35 cellular contexts compared by ENCODE assay signal in genomic region chr22:38641476-38641875, GRCh38.
"Had no signal": no experiment of that assay in that cellular context is flagged by ENCODE, and none has a peak within 500 bp of the region (broad histone marks: within the 10 kb centered on the region; RNA-seq: fewer than 3 reads in every experiment).

No MANE protein-coding gene starts in this region.

- H3K27me3 ChIP-seq: MG63 had no signal

- H3K4me2 ChIP-seq: KMS-11 had no signal

- H3K4me3 ChIP-seq: MG63 had no signal

- H3K9ac ChIP-seq: KMS-11 had no signal

- H3K9me3 ChIP-seq: MG63 had no signal

- DNase-seq: Karpas-422, Kasumi-1, KG1, MG63, MM.1S, MV-4-11, NCI-H1048, NCI-H1092, NCI-H1092 treated with DMSO at 0.1 percent for 48 hours, NCI-H1105, NCI-H1105 treated with DMSO at 0.1 percent for 48 hours, NCI-H1417, NCI-H1417 treated with DMSO at 0.1 percent for 48 hours, NCI-H1436, NCI-H1436 treated with DMSO at 0.1 percent for 48 hours, NCI-H146, NCI-H1694, NCI-H1694 treated with DMSO at 0.1 percent for 48 hours, NCI-H187, NCI-H187 treated with DMSO at 0.1 percent for 48 hours, NCI-H1930, NCI-H2029, NCI-H2029 treated with DMSO at 0.1 percent for 48 hours, NCI-H2081, NCI-H2081 treated with DMSO at 0.1 percent for 48 hours, NCI-H2107, NCI-H2171, NCI-H2171 treated with DMSO at 0.1 percent for 48 hours, NCI-H2227 treated with DMSO at 0.1 percent for 48 hours, NCI-H226, NCI-H345, NCI-H446, NCI-H446 treated with DMSO at 0.1 percent for 48 hours, NCI-H510A had no signal

- H3K27ac ChIP-seq: KMS-11 had no signal
